ENCODE assay signal across 1 cellular context in genomic region chr10:97060441-97061084, GRCh38.
TF ChIP-seq lines count a peak whose summit lies in the region.

No MANE protein-coding gene starts in this region.

TF ChIP-seq in GM23338, 12 proteins besides CTCF, POLR2A, EP300 and RAD21 (continued from another document):
- no peak for TF ChIP-seq ZNF462 (CRISPR knock-in tag; IDR thresholded peaks at IDR 0.05)
TF ChIP-seq in GM23338: peak in this region for 0.
